Comparison of ENCODE assay signal across 1 cellular context in the genomic region with DNA sequence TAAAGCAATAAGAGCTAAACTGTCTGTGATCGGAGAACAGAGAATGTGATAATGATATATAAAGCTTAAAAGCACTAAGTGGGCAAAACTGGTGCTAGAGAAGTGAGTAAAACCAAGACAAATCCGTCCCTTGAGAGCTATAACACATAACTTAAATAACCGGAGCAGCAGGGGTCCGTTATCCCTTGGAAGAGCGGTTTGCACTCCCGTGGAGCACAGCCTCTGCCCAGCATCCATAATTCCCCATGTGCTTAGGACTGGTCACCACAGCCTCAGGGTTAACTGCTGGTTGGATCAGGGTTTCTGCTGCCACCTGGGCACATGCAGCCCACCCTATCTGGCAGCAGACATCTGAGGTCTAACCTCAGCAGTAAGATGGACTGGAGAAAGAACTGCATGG.
TF ChIP-seq lines count a peak whose summit lies in the region.

No MANE protein-coding gene starts in this region.

TF ChIP-seq in GM23338, 12 proteins besides CTCF, POLR2A, EP300 and RAD21 (continued from another document):
- TF ChIP-seq, protein P1, sequence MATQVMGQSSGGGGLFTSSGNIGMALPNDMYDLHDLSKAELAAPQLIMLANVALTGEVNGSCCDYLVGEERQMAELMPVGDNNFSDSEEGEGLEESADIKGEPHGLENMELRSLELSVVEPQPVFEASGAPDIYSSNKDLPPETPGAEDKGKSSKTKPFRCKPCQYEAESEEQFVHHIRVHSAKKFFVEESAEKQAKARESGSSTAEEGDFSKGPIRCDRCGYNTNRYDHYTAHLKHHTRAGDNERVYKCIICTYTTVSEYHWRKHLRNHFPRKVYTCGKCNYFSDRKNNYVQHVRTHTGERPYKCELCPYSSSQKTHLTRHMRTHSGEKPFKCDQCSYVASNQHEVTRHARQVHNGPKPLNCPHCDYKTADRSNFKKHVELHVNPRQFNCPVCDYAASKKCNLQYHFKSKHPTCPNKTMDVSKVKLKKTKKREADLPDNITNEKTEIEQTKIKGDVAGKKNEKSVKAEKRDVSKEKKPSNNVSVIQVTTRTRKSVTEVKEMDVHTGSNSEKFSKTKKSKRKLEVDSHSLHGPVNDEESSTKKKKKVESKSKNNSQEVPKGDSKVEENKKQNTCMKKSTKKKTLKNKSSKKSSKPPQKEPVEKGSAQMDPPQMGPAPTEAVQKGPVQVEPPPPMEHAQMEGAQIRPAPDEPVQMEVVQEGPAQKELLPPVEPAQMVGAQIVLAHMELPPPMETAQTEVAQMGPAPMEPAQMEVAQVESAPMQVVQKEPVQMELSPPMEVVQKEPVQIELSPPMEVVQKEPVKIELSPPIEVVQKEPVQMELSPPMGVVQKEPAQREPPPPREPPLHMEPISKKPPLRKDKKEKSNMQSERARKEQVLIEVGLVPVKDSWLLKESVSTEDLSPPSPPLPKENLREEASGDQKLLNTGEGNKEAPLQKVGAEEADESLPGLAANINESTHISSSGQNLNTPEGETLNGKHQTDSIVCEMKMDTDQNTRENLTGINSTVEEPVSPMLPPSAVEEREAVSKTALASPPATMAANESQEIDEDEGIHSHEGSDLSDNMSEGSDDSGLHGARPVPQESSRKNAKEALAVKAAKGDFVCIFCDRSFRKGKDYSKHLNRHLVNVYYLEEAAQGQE (IDR thresholded peaks at IDR 0.05; ENCODE audit: unreplicated experiment), result no peak
- no peak for TF ChIP-seq ZNF331 (CRISPR knock-in tag; IDR thresholded peaks at IDR 0.05; ENCODE audit: low read depth)
- TF ChIP-seq EZH2 (IDR thresholded peaks at IDR 0.05; ENCODE audit: low read depth, unreplicated experiment), result no peak
- TF ChIP-seq, protein P2, sequence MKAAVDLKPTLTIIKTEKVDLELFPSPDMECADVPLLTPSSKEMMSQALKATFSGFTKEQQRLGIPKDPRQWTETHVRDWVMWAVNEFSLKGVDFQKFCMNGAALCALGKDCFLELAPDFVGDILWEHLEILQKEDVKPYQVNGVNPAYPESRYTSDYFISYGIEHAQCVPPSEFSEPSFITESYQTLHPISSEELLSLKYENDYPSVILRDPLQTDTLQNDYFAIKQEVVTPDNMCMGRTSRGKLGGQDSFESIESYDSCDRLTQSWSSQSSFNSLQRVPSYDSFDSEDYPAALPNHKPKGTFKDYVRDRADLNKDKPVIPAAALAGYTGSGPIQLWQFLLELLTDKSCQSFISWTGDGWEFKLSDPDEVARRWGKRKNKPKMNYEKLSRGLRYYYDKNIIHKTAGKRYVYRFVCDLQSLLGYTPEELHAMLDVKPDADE (IDR thresholded peaks at IDR 0.05), result no peak
